ENCODE assay signal across 1 cellular context in genomic region chr20:59134182-59134581, GRCh38.
TF ChIP-seq lines count a peak whose summit lies in the region.

No MANE protein-coding gene starts in this region.

TF ChIP-seq in K562, 482 proteins besides CTCF, POLR2A, EP300 and RAD21 (continued from another document):
- no peak for TF ChIP-seq POLR3G (IDR thresholded peaks at IDR 0.05; ENCODE audit: extremely low read depth, insufficient read length, insufficient replicate concordance)
- no peak for TF ChIP-seq U2AF2 (optimal IDR thresholded peaks at IDR 0.05; ENCODE audit: low read depth, low read length)
- no peak for TF ChIP-seq ZNF668 (CRISPR knock-in tag; IDR thresholded peaks at IDR 0.05)
- no peak for TF ChIP-seq GABPB2 (CRISPR knock-in tag; conservative IDR thresholded peaks at IDR 0.05)
- no peak for TF ChIP-seq KLF1 (tag; IDR thresholded peaks at IDR 0.05)
- peak; percentile 13; the same call in 1 of the 2 replicates for TF ChIP-seq PKNOX1 (IDR thresholded peaks at IDR 0.05)
- TF ChIP-seq ZNF507 (tag; conservative IDR thresholded peaks at IDR 0.05) = no peak
- peak; percentile 78 for TF ChIP-seq MIER1 (IDR thresholded peaks at IDR 0.05; ENCODE audit: low read depth)
- TF ChIP-seq ZNF407 (IDR thresholded peaks at IDR 0.05; ENCODE audit: low read depth) = no peak
